ENCODE assay signal across 19 cellular contexts in the genomic region with DNA sequence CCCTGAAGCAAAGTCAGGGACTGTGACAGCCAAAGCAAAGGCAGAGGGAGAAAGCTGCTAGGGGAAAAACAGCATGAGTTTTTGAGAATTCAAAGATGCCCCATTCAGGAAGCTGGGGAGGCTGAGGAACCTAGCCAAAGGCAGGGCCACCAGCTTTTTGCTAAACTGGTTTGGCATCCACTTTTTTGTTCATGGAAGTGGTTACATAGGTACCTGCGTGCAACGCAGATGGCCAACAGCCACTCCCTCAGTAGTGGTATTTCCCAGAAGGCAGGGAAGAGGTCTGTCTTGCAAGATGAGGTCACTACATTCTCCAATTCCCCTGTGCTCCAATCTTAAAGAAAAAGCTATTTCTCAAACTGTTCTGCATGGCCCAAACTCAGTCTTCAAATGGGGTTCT. TPM values are rescaled to one million over a fixed set of nuclear protein-coding genes. Genes with fewer than 3 reads are reported as not detected.
DNase-seq lines count a peak whose midpoint lies in the region; TF ChIP-seq lines count a peak whose summit lies in the region.
"Had no signal": no experiment of that assay in that cellular context is flagged by ENCODE, and none has a peak within 500 bp of the region (broad histone marks: within the 10 kb centered on the region; RNA-seq: fewer than 3 reads in every experiment).

No MANE protein-coding gene starts in this region.

- no peaks in the 10 kb centered on the region for H4K20me1 ChIP-seq in hepatocyte (ENCODE audit: insufficient read depth, poor library complexity, severe bottlenecking)

- no peak for TF ChIP-seq POLR2A in suprapubic skin (IDR thresholded peaks at IDR 0.05)

- peak overlapping the region; percentile 96; the same call in 1 of the 2 replicates for H3K27ac ChIP-seq in VCaP
- H3K27ac ChIP-seq in hepatocyte = peak overlapping the region; percentile 67
- peak overlapping the region; percentile 35 for H3K27ac ChIP-seq in suprapubic skin
- H3K27ac ChIP-seq: 22Rv1, heart right ventricle had no signal

- H3K9me2 ChIP-seq in hepatocyte (replicated peaks; ENCODE audit: insufficient read depth) = no peaks in the 10 kb centered on the region

- H3K36me3 ChIP-seq in hepatocyte (replicated peaks; ENCODE audit: insufficient read depth, low read depth) (no peaks in the 10 kb centered on the region), suprapubic skin (no peaks in the 10 kb centered on the region)
- H3K36me3 ChIP-seq: heart right ventricle had no signal

- DNase-seq in DMS 273 (lab: John Stamatoyannopoulos, UW; ENCODE audit: unreplicated experiment) (peak; percentile 6), DMS 273 treated with DMSO at 0.1 percent for 48 hours (lab: John Stamatoyannopoulos, UW) (no peak), hepatocyte (ENCODE audit: low spot score) (peak; percentile 26), suprapubic skin (ENCODE audit: low spot score in 2 of 2) (no peak), NCI-H1105 treated with DMSO at 0.1 percent for 48 hours (lab: John Stamatoyannopoulos, UW) (no peak), dermis blood vessel endothelial cell (no peak)
- DNase-seq in stimulated activated CD4-positive, alpha-beta T cell treated with anti-CD3 and anti-CD28 coated beads, Interleukin-12 subunit alpha, Interleukin-12 subunit beta, amount 100 ng/mL, for 4 hours = no peak
- DNase-seq: activated CD4-positive, alpha-beta T cell treated with anti-CD3 and anti-CD28 coated beads, Interleukin-2, amount 50 U/mL, for 48 hours; activated naive CD4-positive, alpha-beta T cell treated with Interleukin-2 at 50 U/mL for 16 hours; COR-L47; heart right ventricle; Kasumi-1; natural killer cell; NCI-H1417 treated with DMSO at 0.1 percent for 48 hours; NCI-H2227 treated with DMSO at 0.1 percent for 48 hours; stimulated activated CD4-positive, alpha-beta T cell treated with anti-CD3 and anti-CD28 coated beads, Interleukin-2, amount 100 ng/mL, for 24 hours; stimulated activated naive CD4-positive, alpha-beta T cell treated with Interleukin-2 at 50 U/mL for 16 hours had no signal

- H2AFZ ChIP-seq in hepatocyte = no peak overlapping the region

- TF ChIP-seq EP300 in suprapubic skin (IDR thresholded peaks at IDR 0.05) = no peak

- no peaks in the 10 kb centered on the region for H3K9me3 ChIP-seq in hepatocyte (ENCODE audit: low read depth)
- no peaks in the 10 kb centered on the region for H3K9me3 ChIP-seq in suprapubic skin
- H3K9me3 ChIP-seq: heart right ventricle had no signal

- H3K4me3 ChIP-seq in hepatocyte = no peak overlapping the region
- no peak overlapping the region for H3K4me3 ChIP-seq in suprapubic skin
- H3K4me3 ChIP-seq: heart right ventricle had no signal

- H3K4me1 ChIP-seq in hepatocyte (ENCODE audit: insufficient read depth) (peaks cover 39% of the 10 kb centered on the region), suprapubic skin (peaks cover 24% of the 10 kb centered on the region)
- H3K4me1 ChIP-seq: heart right ventricle had no signal

- 73% methylated on average over 2 of the region's 2 CpGs for WGBS in hepatocyte (ENCODE audit: low lambda C conversion rate, missing lambda C conversion rate)
- 48% methylated on average over 2 of the region's 2 CpGs for WGBS in suprapubic skin

- H3K4me2 ChIP-seq in hepatocyte = no peak overlapping the region

- H3K27me3 ChIP-seq in hepatocyte (no peaks in the 10 kb centered on the region), suprapubic skin (no peaks in the 10 kb centered on the region)

- H3K79me2 ChIP-seq in hepatocyte = peaks cover 72% of the 10 kb centered on the region

- no peak for TF ChIP-seq CTCF in VCaP (conservative IDR thresholded peaks at IDR 0.05)
- TF ChIP-seq CTCF in hepatocyte (IDR thresholded peaks at IDR 0.05; ENCODE audit: poor library complexity) = no peak
- no peak for TF ChIP-seq CTCF in suprapubic skin (IDR thresholded peaks at IDR 0.05)

RNA-seq across cellular contexts. Expression of a gene that starts 33.1 kb away (rescaled TPM):
- total RNA-seq in hepatocyte (41.9 and 43.3 TPM in 2 replicates), suprapubic skin (10 to 100 TPM; 30.3 to 44.4 (median 40.7) TPM), dermis blood vessel endothelial cell (0.70 and 0.85 TPM in 2 replicates)
- 20.3 and 21.3 TPM in 2 replicates for polyA plus RNA-seq in hepatocyte

Comparison
In these comparisons a context has a peak if more than half of its experiments do, and no peak if none do; other contexts are left out.
1. DNase-seq: peak in DMS 273 (single experiment) and hepatocyte (single experiment); none in DMS 273 treated with DMSO at 0.1 percent for 48 hours (single experiment), suprapubic skin (0 of 2), stimulated activated CD4-positive, alpha-beta T cell treated with anti-CD3 and anti-CD28 coated beads, Interleukin-12 subunit alpha, Interleukin-12 subunit beta, amount 100 ng/mL, for 4 hours (single experiment), NCI-H1105 treated with DMSO at 0.1 percent for 48 hours (single experiment) and dermis blood vessel endothelial cell (single experiment).
2. H3K27ac ChIP-seq: peak in every context shown above with its lines; median percentile 96 in VCaP; 67 in hepatocyte; 35 in suprapubic skin.
3. RNA of a gene that starts 33.1 kb away (total RNA-seq): 41.9 to 43.3 TPM in hepatocyte and 30.3 to 44.4 TPM in suprapubic skin; 0.70 to 0.85 TPM in dermis blood vessel endothelial cell; every median in the first group is over 10 times any median in the second.